Comparison of ENCODE assay signal across 20 cellular contexts in genomic region chr17:79783891-79784290, GRCh38. TPM values are rescaled to one million over a fixed set of nuclear protein-coding genes. Genes with fewer than 3 reads are reported as not detected.
DNase-seq lines count a peak whose midpoint lies in the region; ATAC-seq, FAIRE-seq and TF ChIP-seq lines count a peak whose summit lies in the region.
"Had no signal": no experiment of that assay in that cellular context is flagged by ENCODE, and none has a peak within 500 bp of the region (broad histone marks: within the 10 kb centered on the region; RNA-seq: fewer than 3 reads in every experiment).

No MANE protein-coding gene starts in this region.

- H3K36me3 ChIP-seq in H1 (ENCODE audit: control insufficient read depth in 2 of 4, insufficient read depth in 4 of 4, low read length in 3 of 4): peaks cover 25 to 66% (median 47%) of the 10 kb centered on the region in 4 experiments; a peak in 7 of 8 replicates
- peaks cover 23 to 35% of the 10 kb centered on the region in 2 experiments for H3K36me3 ChIP-seq in HepG2 (replicated peaks in 1 of 2; ENCODE audit: control insufficient read depth in 1 of 2, insufficient read depth in 2 of 2, low read length in 2 of 2)
- no peaks in the 10 kb centered on the region for H3K36me3 ChIP-seq in upper lobe of right lung

- no peak for DNase-seq in H1 (ENCODE audit: low read depth in 1 of 2, low spot score in 2 of 2)
- no peak for DNase-seq in HepG2 (ENCODE audit: low spot score)
- DNase-seq in upper lobe of right lung: peak; percentile 57
- no peak for DNase-seq in DMS79 (lab: John Stamatoyannopoulos, UW)
- DNase-seq in DMS114 treated with DMSO at 0.1 percent for 48 hours (lab: John Stamatoyannopoulos, UW; ENCODE audit: unreplicated experiment): no peak
- DNase-seq in foreskin keratinocyte: no peak
- DNase-seq: C1 segment of cervical spinal cord; Caco-2; CD8-positive, alpha-beta T cell; DMS79 treated with DMSO at 0.1 percent for 48 hours; GF-D8; GOT3; HCEC 1CT had no signal

- H3K18ac ChIP-seq in H1 (ENCODE audit: extremely low read depth, low read length): no peak overlapping the region

- H3K79me2 ChIP-seq in H1 (ENCODE audit: control insufficient read depth in 1 of 2, insufficient read depth in 2 of 2, low read length in 2 of 2): peaks cover 0 to 28% of the 10 kb centered on the region in 2 experiments; a peak in 2 of 4 replicates
- H3K79me2 ChIP-seq in HepG2 (ENCODE audit: insufficient read depth, low read length): peaks cover 11% of the 10 kb centered on the region

- in situ Hi-C loops in HepG2 (cut with HindIII; ENCODE audit: extremely low pct_ligation_motif_present, low pct_unique_long_range_greater_than_20kb): no loop called here

- H3K4me3 ChIP-seq in H1 (ENCODE audit: extremely low read depth in 1 of 4, insufficient read depth in 2 of 4, low read depth in 3 of 4, low read length in 4 of 4): no peak overlapping the region
- no peak overlapping the region for H3K4me3 ChIP-seq in HepG2 (replicated peaks in 1 of 3; ENCODE audit: insufficient read depth in 1 of 3, low read depth in 2 of 3, low read length in 3 of 3)
- H3K4me3 ChIP-seq in upper lobe of right lung: no peak overlapping the region

- no peak overlapping the region for H2AK5ac ChIP-seq in H1 (ENCODE audit: low read depth, low read length)

- TF ChIP-seq EP300 in H1 (IDR thresholded peaks at IDR 0.05; ENCODE audit: borderline replicate concordance in 1 of 2, low read depth in 2 of 2, low read length in 2 of 2) (no peak), HepG2 (IDR thresholded peaks at IDR 0.05; ENCODE audit: low read depth in 2 of 2, low read length in 2 of 2) (no peak), HepG2 (CRISPR knock-in tag; IDR thresholded peaks at IDR 0.05; ENCODE audit: borderline replicate concordance) (no peak)

- H3K9ac ChIP-seq in H1 (replicated peaks in 1 of 4; ENCODE audit: extremely low read depth in 1 of 4, low read depth in 3 of 4, low read length in 3 of 4) (no peak overlapping the region), HepG2 (ENCODE audit: insufficient read depth, low read depth, low read length) (no peak overlapping the region)

- intact Hi-C loops in HepG2 (cut with micrococcal nuclease; ENCODE audit: unreplicated experiment): no loop called here
- intact Hi-C loops in upper lobe of right lung (cut with DNase I): loop anchor here (10.0 kb wide), 2 partner anchors 131 to 191 kb away; no protein-coding TSS in a partner anchor

- CTCF ChIA-PET in H1 (lab: Charles Lee; ENCODE audit: partially characterized antibody): interaction anchor here (0.8 to 1.8 kb wide), 7 partner anchors 8 to 133 kb away, joined by 3 to 9 read pairs (median 3); no protein-coding TSS in a partner anchor
- CTCF ChIA-PET in HepG2 (lab: Yijun Ruan, JAX; ENCODE audit: low intra/inter-chr PET ratio, low total read pairs): no interaction called here

- ATAC-seq in HepG2: no peak
- ATAC-seq in upper lobe of right lung: no peak
- ATAC-seq in foreskin keratinocyte: no peak
- ATAC-seq: CD8-positive, alpha-beta T cell had no signal

- H2BK5ac ChIP-seq in H1 (ENCODE audit: low read depth, low read length): no peak overlapping the region

- no peak overlapping the region for H4K91ac ChIP-seq in H1 (replicated peaks; ENCODE audit: insufficient read length, low read length)

- TF ChIP-seq POLR2A in H1 (IDR thresholded peaks at IDR 0.05; ENCODE audit: control extremely low read depth in 1 of 2, low read depth in 2 of 2, low read length in 2 of 2) (no peak), HepG2 (IDR thresholded peaks at IDR 0.05; ENCODE audit: insufficient read depth in 1 of 2, low read depth in 2 of 2, low read length in 2 of 2) (no peak)

- no peak overlapping the region for H3K4ac ChIP-seq in H1 (replicated peaks; ENCODE audit: insufficient read length, low read depth, low read length)

- no peak overlapping the region for H3K14ac ChIP-seq in H1 (ENCODE audit: insufficient read length)

- H3K9me3 ChIP-seq in H1 (ENCODE audit: insufficient read depth in 2 of 2, low read depth in 1 of 2, low read length in 1 of 2) (no peaks in the 10 kb centered on the region), HepG2 (ENCODE audit: low read length) (no peaks in the 10 kb centered on the region), upper lobe of right lung (no peaks in the 10 kb centered on the region)
- H3K9me3 ChIP-seq: Caco-2 had no signal

- H3K27ac ChIP-seq in H1 (ENCODE audit: low read depth, low read length) (no peak overlapping the region), HepG2 (ENCODE audit: extremely low read length, insufficient read depth, low read length) (no peak overlapping the region), upper lobe of right lung (no peak overlapping the region), foreskin keratinocyte (no peak overlapping the region)

- no peak for TF ChIP-seq CTCF in H1 (IDR thresholded peaks at IDR 0.05; ENCODE audit: control extremely low read depth in 1 of 3, insufficient read depth in 1 of 3, low read depth in 1 of 3, low read length in 3 of 3)
- no peak for TF ChIP-seq CTCF in HepG2 (CRISPR knock-in tag; IDR thresholded peaks at IDR 0.05)
- TF ChIP-seq CTCF in upper lobe of right lung (IDR thresholded peaks at IDR 0.05): no peak
- no peak for TF ChIP-seq CTCF in foreskin keratinocyte (conservative IDR thresholded peaks at IDR 0.05)

- no peak overlapping the region for H2BK120ac ChIP-seq in H1 (replicated peaks; ENCODE audit: low read depth, low read length)

- peaks cover 0 to 8% (median 6%) of the 10 kb centered on the region in 4 experiments; a peak in 4 of 7 replicates for H3K27me3 ChIP-seq in H1 (replicated peaks in 1 of 4; ENCODE audit: control insufficient read depth in 3 of 4, extremely low read depth in 1 of 4, insufficient read depth in 3 of 4, low read length in 3 of 4)
- peaks cover 0 to 11% of the 10 kb centered on the region in 2 experiments; a peak in 4 of 5 replicates for H3K27me3 ChIP-seq in HepG2 (ENCODE audit: control insufficient read depth in 1 of 2, insufficient read depth in 2 of 2, low read length in 2 of 2)
- peaks cover 58% of the 10 kb centered on the region for H3K27me3 ChIP-seq in upper lobe of right lung
- H3K27me3 ChIP-seq in foreskin keratinocyte: peaks cover 23% of the 10 kb centered on the region

- H4K20me1 ChIP-seq in H1 (replicated peaks in 1 of 2; ENCODE audit: control insufficient read depth in 1 of 2, insufficient read depth in 2 of 2, low read length in 2 of 2) (peaks cover 43 to 60% of the 10 kb centered on the region in 2 experiments), HepG2 (ENCODE audit: insufficient read depth, low read length) (peaks cover 18% of the 10 kb centered on the region; the same call in 1 of the 2 replicates)

- BruUV-seq in HepG2 (replicated peaks; lab: Mats Ljungman, UMichigan): no TSS peak

- no peak overlapping the region for H2BK12ac ChIP-seq in H1 (ENCODE audit: low read depth, low read length)

- FAIRE-seq in H1 (lab: Jason Lieb, UNC) (no peak), HepG2 (lab: Jason Lieb, UNC) (no peak)
- FAIRE-seq: GM12891 had no signal

- no peak overlapping the region for H2BK20ac ChIP-seq in H1 (ENCODE audit: low read length)

- peaks cover 34% of the 10 kb centered on the region for H3K79me1 ChIP-seq in H1 (ENCODE audit: low read depth, low read length)

- H3K4me2 ChIP-seq in H1 (ENCODE audit: insufficient read depth in 1 of 2, low read depth in 2 of 2, low read length in 2 of 2): no peak overlapping the region
- H3K4me2 ChIP-seq in HepG2 (ENCODE audit: low read depth, low read length): no peak overlapping the region

- H4K5ac ChIP-seq in H1 (ENCODE audit: insufficient read length, low read depth, low read length): no peak overlapping the region

- no peak overlapping the region for H2AFZ ChIP-seq in H1 (ENCODE audit: low read length)
- H2AFZ ChIP-seq in HepG2 (ENCODE audit: low read length): no peak overlapping the region

- H3K4me1 ChIP-seq in H1 (replicated peaks in 1 of 4; ENCODE audit: control insufficient read depth in 3 of 4, insufficient read depth in 4 of 4, low read length in 3 of 4) (peaks cover 3 to 34% (median 19%) of the 10 kb centered on the region in 4 experiments), HepG2 (ENCODE audit: insufficient read depth, low read length) (peaks cover 35% of the 10 kb centered on the region), upper lobe of right lung (peaks cover 2% of the 10 kb centered on the region), foreskin keratinocyte (no peaks in the 10 kb centered on the region)

- H3K23me2 ChIP-seq in H1 (ENCODE audit: low read depth, low read length): peaks cover 6% of the 10 kb centered on the region

- 92% methylated on average over 13 of the region's 18 CpGs; no CpG with 5 or more reads in 1 of the 2 experiments for WGBS in H1 (ENCODE audit: extremely low coverage in 1 of 2, insufficient coverage in 1 of 2, insufficient read length in 1 of 2, insufficient replicate concordance in 2 of 2, low coverage in 1 of 2, low lambda C conversion rate in 2 of 2, missing lambda C conversion rate in 1 of 2), 2 experiments
- 96% methylated on average over 7 of the region's 18 CpGs for WGBS in HepG2 (ENCODE audit: low lambda C conversion rate)

- no peak overlapping the region for H2BK15ac ChIP-seq in H1 (ENCODE audit: low read length)

- POLR2A ChIA-PET in H1 (lab: Charles Lee; ENCODE audit: partially characterized antibody): interaction anchor here (1.0 to 4.2 kb wide), 8 partner anchors 15 to 233 kb away, joined by 3 to 18 read pairs (median 4); no protein-coding TSS in a partner anchor
- POLR2A ChIA-PET in HepG2 (lab: Yijun Ruan, JAX): no interaction called here

- no peak overlapping the region for H3K23ac ChIP-seq in H1 (ENCODE audit: insufficient read length)

- TF ChIP-seq RAD21 in H1 (IDR thresholded peaks at IDR 0.05 in 1 of 2, conservative IDR thresholded peaks at IDR 0.05 in 1 of 2; ENCODE audit: low read depth in 2 of 2, low read length in 2 of 2) (no peak), HepG2 (CRISPR knock-in tag; IDR thresholded peaks at IDR 0.05) (no peak)

- H3K56ac ChIP-seq in H1 (replicated peaks; ENCODE audit: insufficient read length, low read depth, low read length): no peak overlapping the region

- peak overlapping the region; percentile 60 for H4K8ac ChIP-seq in H1 (ENCODE audit: extremely low read depth, insufficient read depth, low read length)

RNA-seq across cellular contexts. Expression of gene CBX2, which starts 5.9 kb away (rescaled TPM):
- 83.9 and 85.9 TPM in 2 replicates for total RNA-seq in H1 (2021; fragmentation: NEBNext Ultra II Directional; extraction: Animal tissue kit (Norgen Biotek cat#: 25700))
- polyA plus RNA-seq in H1 (2011; rRNA removed) (64.3 and 86.5 TPM in 2 replicates), HepG2 (2011; rRNA removed) (31.1 and 40.2 TPM in 2 replicates), foreskin keratinocyte (3.5 and 4.3 TPM in 2 replicates)
- 76.8 TPM for polyA plus RNA-seq in H1 (2011; cell fraction: cytosol; rRNA removed)
- polyA plus RNA-seq in H1 (2011; cell fraction: nucleus; rRNA removed): 109 TPM
- 48.6 to 73.4 TPM (median 65.8 TPM) in 4 replicates for polyA plus RNA-seq in H1 (2012, experiment 1 of 2)
- polyA plus RNA-seq in H1 (2012, experiment 2 of 2): 53.8 TPM
- polyA plus RNA-seq in H1 (2013, experiment 1 of 2): 40.5 TPM
- 39.5 TPM for polyA plus RNA-seq in H1 (2013, experiment 2 of 2)
- polyA minus RNA-seq in H1 (2011; rRNA and poly(A)+ RNA removed): 45.5 and 56.4 TPM in 2 replicates
- polyA minus RNA-seq in H1 (2011; cell fraction: cytosol; rRNA and poly(A)+ RNA removed): 70.0 TPM
- polyA minus RNA-seq in H1 (2011; cell fraction: nucleus; rRNA and poly(A)+ RNA removed): 61.7 TPM
- total RNA-seq in HepG2 (2016; rRNA removed; fragmentation: Illumina TruSeq; extraction: Trizol) (13.0 and 14.5 TPM in 2 replicates), upper lobe of right lung (3.4 TPM), foreskin keratinocyte (5.9 and 6.9 TPM in 2 replicates)
- 6.8 and 7.5 TPM in 2 replicates for total RNA-seq in HepG2 (2016; cell fraction: cytosol; rRNA removed; fragmentation: Illumina TruSeq; extraction: Trizol; ENCODE audit: low read depth)
- total RNA-seq in HepG2 (2016; cell fraction: insoluble cytoplasmic fraction; rRNA removed; fragmentation: Illumina TruSeq; extraction: Trizol): 11.8 and 15.7 TPM in 2 replicates
- total RNA-seq in HepG2 (2016; cell fraction: membrane; rRNA removed; fragmentation: Illumina TruSeq; extraction: Trizol): 9.1 and 10.9 TPM in 2 replicates
- 11.8 and 14.3 TPM in 2 replicates for total RNA-seq in HepG2 (2016; cell fraction: nucleus; rRNA removed; fragmentation: Illumina TruSeq; extraction: Trizol)
- polyA plus RNA-seq in HepG2 (2011; cell fraction: cytosol; rRNA removed): 25.9 and 34.2 TPM in 2 replicates
- polyA plus RNA-seq in HepG2 (2011; cell fraction: nucleus; rRNA removed): 90.7 and 95.7 TPM in 2 replicates
- polyA plus RNA-seq in HepG2 (2012): 41.2 and 46.2 TPM in 2 replicates
- 4.2 and 5.6 TPM in 2 replicates for polyA plus RNA-seq in HepG2 (2016; cell fraction: cytosol; fragmentation: Illumina TruSeq; extraction: Trizol; ENCODE audit: low read depth)
- 9.1 and 12.0 TPM in 2 replicates for polyA plus RNA-seq in HepG2 (2016; cell fraction: insoluble cytoplasmic fraction; fragmentation: Illumina TruSeq; extraction: Trizol; ENCODE audit: low read depth)
- 3.9 and 6.0 TPM in 2 replicates for polyA plus RNA-seq in HepG2 (2016; cell fraction: membrane; fragmentation: Illumina TruSeq; extraction: Trizol; ENCODE audit: low read depth)
- 18.6 and 21.1 TPM in 2 replicates for polyA plus RNA-seq in HepG2 (2016; cell fraction: nucleus; fragmentation: Illumina TruSeq; extraction: Trizol; ENCODE audit: insufficient read depth, low read depth)
- polyA minus RNA-seq in HepG2 (2011; rRNA and poly(A)+ RNA removed; ENCODE audit: low replicate concordance): 42.9 and 69.2 TPM in 2 replicates
- 31.2 and 31.6 TPM in 2 replicates for polyA minus RNA-seq in HepG2 (2011; cell fraction: cytosol; rRNA and poly(A)+ RNA removed)
- polyA minus RNA-seq in HepG2 (2011; cell fraction: nucleus; rRNA and poly(A)+ RNA removed): 17.8 and 22.4 TPM in 2 replicates

RNA-seq across cellular contexts. Expression of gene CBX8, which starts 13.0 kb away (rescaled TPM):
- total RNA-seq in H1 (2021; fragmentation: NEBNext Ultra II Directional; extraction: Animal tissue kit (Norgen Biotek cat#: 25700)): 1.5 and 2.1 TPM in 2 replicates
- 0.09 and 0.31 TPM in 2 replicates for polyA plus RNA-seq in H1 (2011; rRNA removed)
- 0.28 TPM for polyA plus RNA-seq in H1 (2011; cell fraction: cytosol; rRNA removed)
- 0.33 TPM for polyA plus RNA-seq in H1 (2011; cell fraction: nucleus; rRNA removed)
- polyA plus RNA-seq in H1 (2012, experiment 1 of 2): 0.50 to 1.6 TPM (median 1.2 TPM) in 4 replicates
- polyA plus RNA-seq in H1 (2012, experiment 2 of 2): 1.0 TPM
- 0.30 TPM for polyA plus RNA-seq in H1 (2013, experiment 1 of 2)
- 0.55 TPM for polyA plus RNA-seq in H1 (2013, experiment 2 of 2)
- 0.13 TPM in 1 of 2 replicates, not detected in the other for polyA minus RNA-seq in H1 (2011; rRNA and poly(A)+ RNA removed)
- polyA minus RNA-seq in H1 (2011; cell fraction: cytosol; rRNA and poly(A)+ RNA removed): 0.29 TPM
- polyA minus RNA-seq in H1 (2011; cell fraction: nucleus; rRNA and poly(A)+ RNA removed): 0.30 TPM
- total RNA-seq in HepG2 (2016; rRNA removed; fragmentation: Illumina TruSeq; extraction: Trizol): 12.0 and 12.6 TPM in 2 replicates
- total RNA-seq in HepG2 (2016; cell fraction: cytosol; rRNA removed; fragmentation: Illumina TruSeq; extraction: Trizol; ENCODE audit: low read depth): 1.3 and 2.4 TPM in 2 replicates
- 12.8 and 13.5 TPM in 2 replicates for total RNA-seq in HepG2 (2016; cell fraction: insoluble cytoplasmic fraction; rRNA removed; fragmentation: Illumina TruSeq; extraction: Trizol)
- 4.8 and 5.6 TPM in 2 replicates for total RNA-seq in HepG2 (2016; cell fraction: membrane; rRNA removed; fragmentation: Illumina TruSeq; extraction: Trizol)
- total RNA-seq in HepG2 (2016; cell fraction: nucleus; rRNA removed; fragmentation: Illumina TruSeq; extraction: Trizol): 5.7 and 8.6 TPM in 2 replicates
- polyA plus RNA-seq in HepG2 (2011; rRNA removed): 0.34 and 0.76 TPM in 2 replicates
- 0.72 and 0.99 TPM in 2 replicates for polyA plus RNA-seq in HepG2 (2011; cell fraction: cytosol; rRNA removed)
- 3.4 and 5.0 TPM in 2 replicates for polyA plus RNA-seq in HepG2 (2011; cell fraction: nucleus; rRNA removed)
- 7.4 and 7.7 TPM in 2 replicates for polyA plus RNA-seq in HepG2 (2012)
- 0.54 and 0.80 TPM in 2 replicates for polyA plus RNA-seq in HepG2 (2016; cell fraction: cytosol; fragmentation: Illumina TruSeq; extraction: Trizol; ENCODE audit: low read depth)
- polyA plus RNA-seq in HepG2 (2016; cell fraction: insoluble cytoplasmic fraction; fragmentation: Illumina TruSeq; extraction: Trizol; ENCODE audit: low read depth): 10.9 and 11.0 TPM in 2 replicates
- polyA plus RNA-seq in HepG2 (2016; cell fraction: membrane; fragmentation: Illumina TruSeq; extraction: Trizol; ENCODE audit: low read depth): 1.4 TPM in 2 replicates
- 15.7 and 18.7 TPM in 2 replicates for polyA plus RNA-seq in HepG2 (2016; cell fraction: nucleus; fragmentation: Illumina TruSeq; extraction: Trizol; ENCODE audit: insufficient read depth, low read depth)
- polyA minus RNA-seq in HepG2 (2011; rRNA and poly(A)+ RNA removed; ENCODE audit: low replicate concordance): 1.2 and 1.6 TPM in 2 replicates
- polyA minus RNA-seq in HepG2 (2011; cell fraction: cytosol; rRNA and poly(A)+ RNA removed): 1.8 and 1.9 TPM in 2 replicates
- polyA minus RNA-seq in HepG2 (2011; cell fraction: nucleus; rRNA and poly(A)+ RNA removed): 0.77 and 0.87 TPM in 2 replicates
- 4.9 TPM for total RNA-seq in upper lobe of right lung
- total RNA-seq in foreskin keratinocyte: 2.9 and 4.5 TPM in 2 replicates
- polyA plus RNA-seq in foreskin keratinocyte: 4.5 and 4.7 TPM in 2 replicates

RNA-seq across cellular contexts. Expression of gene ENPP7, which starts 53.1 kb away (rescaled TPM):
- total RNA-seq in H1 (2021; fragmentation: NEBNext Ultra II Directional; extraction: Animal tissue kit (Norgen Biotek cat#: 25700)): not detected in 2 replicates
- polyA plus RNA-seq in H1 (2011; rRNA removed) (not detected in 2 replicates), HepG2 (2011; rRNA removed) (1.1 and 2.2 TPM in 2 replicates), foreskin keratinocyte (not detected in 2 replicates)
- polyA plus RNA-seq in H1 (2011; cell fraction: cytosol; rRNA removed): not detected
- polyA plus RNA-seq in H1 (2011; cell fraction: nucleus; rRNA removed): not detected
- not detected in 4 replicates for polyA plus RNA-seq in H1 (2012, experiment 1 of 2)
- not detected for polyA plus RNA-seq in H1 (2012, experiment 2 of 2)
- not detected for polyA plus RNA-seq in H1 (2013, experiment 1 of 2)
- polyA plus RNA-seq in H1 (2013, experiment 2 of 2): not detected
- not detected in 2 replicates for polyA minus RNA-seq in H1 (2011; rRNA and poly(A)+ RNA removed)
- not detected for polyA minus RNA-seq in H1 (2011; cell fraction: cytosol; rRNA and poly(A)+ RNA removed)
- polyA minus RNA-seq in H1 (2011; cell fraction: nucleus; rRNA and poly(A)+ RNA removed): not detected
- total RNA-seq in HepG2 (2016; rRNA removed; fragmentation: Illumina TruSeq; extraction: Trizol) (0.76 and 2.2 TPM in 2 replicates), upper lobe of right lung (not detected), foreskin keratinocyte (not detected in 2 replicates)
- total RNA-seq in HepG2 (2016; cell fraction: cytosol; rRNA removed; fragmentation: Illumina TruSeq; extraction: Trizol; ENCODE audit: low read depth): 0.30 TPM in 1 of 2 replicates, not detected in the other
- total RNA-seq in HepG2 (2016; cell fraction: insoluble cytoplasmic fraction; rRNA removed; fragmentation: Illumina TruSeq; extraction: Trizol): 0.54 and 2.3 TPM in 2 replicates
- total RNA-seq in HepG2 (2016; cell fraction: membrane; rRNA removed; fragmentation: Illumina TruSeq; extraction: Trizol): 0.28 and 0.41 TPM in 2 replicates
- total RNA-seq in HepG2 (2016; cell fraction: nucleus; rRNA removed; fragmentation: Illumina TruSeq; extraction: Trizol): 3.2 and 3.4 TPM in 2 replicates
- 1.2 and 1.3 TPM in 2 replicates for polyA plus RNA-seq in HepG2 (2011; cell fraction: cytosol; rRNA removed)
- polyA plus RNA-seq in HepG2 (2011; cell fraction: nucleus; rRNA removed): 5.5 and 5.6 TPM in 2 replicates
- 1.7 and 2.5 TPM in 2 replicates for polyA plus RNA-seq in HepG2 (2012)
- 0.20 and 0.24 TPM in 2 replicates for polyA plus RNA-seq in HepG2 (2016; cell fraction: cytosol; fragmentation: Illumina TruSeq; extraction: Trizol; ENCODE audit: low read depth)
- 0.19 and 0.36 TPM in 2 replicates for polyA plus RNA-seq in HepG2 (2016; cell fraction: insoluble cytoplasmic fraction; fragmentation: Illumina TruSeq; extraction: Trizol; ENCODE audit: low read depth)
- polyA plus RNA-seq in HepG2 (2016; cell fraction: membrane; fragmentation: Illumina TruSeq; extraction: Trizol; ENCODE audit: low read depth): 0.15 and 0.29 TPM in 2 replicates
- 1.4 and 2.3 TPM in 2 replicates for polyA plus RNA-seq in HepG2 (2016; cell fraction: nucleus; fragmentation: Illumina TruSeq; extraction: Trizol; ENCODE audit: insufficient read depth, low read depth)
- polyA minus RNA-seq in HepG2 (2011; rRNA and poly(A)+ RNA removed; ENCODE audit: low replicate concordance): 6.6 TPM in 1 of 2 replicates, not detected in the other
- 0.79 and 1.1 TPM in 2 replicates for polyA minus RNA-seq in HepG2 (2011; cell fraction: cytosol; rRNA and poly(A)+ RNA removed)
- polyA minus RNA-seq in HepG2 (2011; cell fraction: nucleus; rRNA and poly(A)+ RNA removed): 10.6 and 12.7 TPM in 2 replicates
- total RNA-seq: A172, A673, Daoy, G401, H7 had no signal
- polyA plus RNA-seq: BJ had no signal

RNA-seq across cellular contexts. Expression of gene CBX4, which starts 55.3 kb away (rescaled TPM):
- total RNA-seq in H1 (2021; fragmentation: NEBNext Ultra II Directional; extraction: Animal tissue kit (Norgen Biotek cat#: 25700)): 3.2 and 4.0 TPM in 2 replicates
- polyA plus RNA-seq in H1 (2011; rRNA removed): 1.8 and 3.6 TPM in 2 replicates
- 3.5 TPM for polyA plus RNA-seq in H1 (2011; cell fraction: cytosol; rRNA removed)
- polyA plus RNA-seq in H1 (2011; cell fraction: nucleus; rRNA removed): 5.3 TPM
- polyA plus RNA-seq in H1 (2012, experiment 1 of 2): 0.79 to 2.9 TPM (median 2.4 TPM) in 4 replicates
- 1.8 TPM for polyA plus RNA-seq in H1 (2012, experiment 2 of 2)
- 2.0 TPM for polyA plus RNA-seq in H1 (2013, experiment 1 of 2)
- polyA plus RNA-seq in H1 (2013, experiment 2 of 2): 1.9 TPM
- polyA minus RNA-seq in H1 (2011; rRNA and poly(A)+ RNA removed): 1.9 and 3.6 TPM in 2 replicates
- 13.8 TPM for polyA minus RNA-seq in H1 (2011; cell fraction: cytosol; rRNA and poly(A)+ RNA removed)
- 6.5 TPM for polyA minus RNA-seq in H1 (2011; cell fraction: nucleus; rRNA and poly(A)+ RNA removed)
- 17.1 and 25.8 TPM in 2 replicates for total RNA-seq in HepG2 (2016; rRNA removed; fragmentation: Illumina TruSeq; extraction: Trizol)
- total RNA-seq in HepG2 (2016; cell fraction: cytosol; rRNA removed; fragmentation: Illumina TruSeq; extraction: Trizol; ENCODE audit: low read depth): 4.7 and 4.8 TPM in 2 replicates
- 17.7 and 25.2 TPM in 2 replicates for total RNA-seq in HepG2 (2016; cell fraction: insoluble cytoplasmic fraction; rRNA removed; fragmentation: Illumina TruSeq; extraction: Trizol)
- 13.9 and 15.1 TPM in 2 replicates for total RNA-seq in HepG2 (2016; cell fraction: membrane; rRNA removed; fragmentation: Illumina TruSeq; extraction: Trizol)
- total RNA-seq in HepG2 (2016; cell fraction: nucleus; rRNA removed; fragmentation: Illumina TruSeq; extraction: Trizol): 18.5 and 22.8 TPM in 2 replicates
- 50.8 and 61.1 TPM in 2 replicates for polyA plus RNA-seq in HepG2 (2011; rRNA removed)
- polyA plus RNA-seq in HepG2 (2011; cell fraction: cytosol; rRNA removed): 31.1 and 45.6 TPM in 2 replicates
- 117 and 122 TPM in 2 replicates for polyA plus RNA-seq in HepG2 (2011; cell fraction: nucleus; rRNA removed)
- polyA plus RNA-seq in HepG2 (2012): 27.9 and 32.4 TPM in 2 replicates
- 3.7 and 4.2 TPM in 2 replicates for polyA plus RNA-seq in HepG2 (2016; cell fraction: cytosol; fragmentation: Illumina TruSeq; extraction: Trizol; ENCODE audit: low read depth)
- 29.4 and 33.0 TPM in 2 replicates for polyA plus RNA-seq in HepG2 (2016; cell fraction: insoluble cytoplasmic fraction; fragmentation: Illumina TruSeq; extraction: Trizol; ENCODE audit: low read depth)
- polyA plus RNA-seq in HepG2 (2016; cell fraction: membrane; fragmentation: Illumina TruSeq; extraction: Trizol; ENCODE audit: low read depth): 11.7 and 12.5 TPM in 2 replicates
- polyA plus RNA-seq in HepG2 (2016; cell fraction: nucleus; fragmentation: Illumina TruSeq; extraction: Trizol; ENCODE audit: insufficient read depth, low read depth): 60.4 and 60.8 TPM in 2 replicates
- 17.1 and 51.0 TPM in 2 replicates for polyA minus RNA-seq in HepG2 (2011; rRNA and poly(A)+ RNA removed; ENCODE audit: low replicate concordance)
- polyA minus RNA-seq in HepG2 (2011; cell fraction: cytosol; rRNA and poly(A)+ RNA removed): 33.1 and 38.6 TPM in 2 replicates
- 17.8 and 25.2 TPM in 2 replicates for polyA minus RNA-seq in HepG2 (2011; cell fraction: nucleus; rRNA and poly(A)+ RNA removed)
- 20.2 TPM for total RNA-seq in upper lobe of right lung
- total RNA-seq in foreskin keratinocyte: 10.5 and 12.4 TPM in 2 replicates
- 7.6 and 7.8 TPM in 2 replicates for polyA plus RNA-seq in foreskin keratinocyte

Comparison
In these comparisons a context has a peak if more than half of its experiments do, and no peak if none do; other contexts are left out.
1. Of the 41 proteins assayed by ChIP-seq in both HepG2 and H1: peak only in HepG2: none; only in H1: POLR2AphosphoS5; in both: none; in neither: 40.